ENCODE assay signal across 1 cellular context in the genomic region with DNA sequence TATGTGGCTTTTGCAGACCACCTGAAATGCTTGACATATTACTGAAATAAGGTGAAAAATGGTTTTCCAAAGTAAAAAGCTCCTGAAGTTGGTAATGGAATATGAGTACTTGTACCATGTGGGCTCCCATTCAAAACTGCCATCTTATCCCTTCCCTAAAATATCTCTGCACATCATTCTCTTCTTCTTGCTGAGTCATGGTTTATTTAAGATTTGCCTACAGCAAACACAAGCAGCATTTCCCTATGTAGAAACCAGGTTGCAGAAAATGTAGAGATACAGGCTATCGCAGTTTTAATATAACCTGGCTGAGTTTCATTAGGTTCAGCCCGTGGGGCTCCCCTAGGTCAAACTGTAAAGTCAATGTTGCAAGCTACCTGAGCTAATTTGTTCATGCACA.
TF ChIP-seq lines count a peak whose summit lies in the region.

No MANE protein-coding gene starts in this region.

TF ChIP-seq in H1, 55 proteins besides CTCF, POLR2A, EP300 and RAD21 (continued from another document):
- TF ChIP-seq, protein P1, sequence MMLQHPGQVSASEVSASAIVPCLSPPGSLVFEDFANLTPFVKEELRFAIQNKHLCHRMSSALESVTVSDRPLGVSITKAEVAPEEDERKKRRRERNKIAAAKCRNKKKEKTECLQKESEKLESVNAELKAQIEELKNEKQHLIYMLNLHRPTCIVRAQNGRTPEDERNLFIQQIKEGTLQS (IDR thresholded peaks at IDR 0.05; ENCODE audit: insufficient read depth, low read depth, low read length), result no peak
- TF ChIP-seq CREB1 (IDR thresholded peaks at IDR 0.05) (no peak), BACH1 (IDR thresholded peaks at IDR 0.05; ENCODE audit: low read length) (peak; percentile 63), MAFK (IDR thresholded peaks at IDR 0.05; ENCODE audit: low read depth, low read length) (0 out of 2 replicates have a peak, but pooled peaks have one; percentile 42), SRF (IDR thresholded peaks at IDR 0.05; ENCODE audit: low read depth, low read length) (no peak), SAP30 (IDR thresholded peaks at IDR 0.05; ENCODE audit: insufficient read depth, insufficient replicate concordance, low read length) (no peak), ZNF274 (IDR thresholded peaks at IDR 0.05; ENCODE audit: borderline replicate concordance, extremely low read depth, low read length) (no peak)
